Comparison of ENCODE assay signal across 21 cellular contexts in the genomic region with DNA sequence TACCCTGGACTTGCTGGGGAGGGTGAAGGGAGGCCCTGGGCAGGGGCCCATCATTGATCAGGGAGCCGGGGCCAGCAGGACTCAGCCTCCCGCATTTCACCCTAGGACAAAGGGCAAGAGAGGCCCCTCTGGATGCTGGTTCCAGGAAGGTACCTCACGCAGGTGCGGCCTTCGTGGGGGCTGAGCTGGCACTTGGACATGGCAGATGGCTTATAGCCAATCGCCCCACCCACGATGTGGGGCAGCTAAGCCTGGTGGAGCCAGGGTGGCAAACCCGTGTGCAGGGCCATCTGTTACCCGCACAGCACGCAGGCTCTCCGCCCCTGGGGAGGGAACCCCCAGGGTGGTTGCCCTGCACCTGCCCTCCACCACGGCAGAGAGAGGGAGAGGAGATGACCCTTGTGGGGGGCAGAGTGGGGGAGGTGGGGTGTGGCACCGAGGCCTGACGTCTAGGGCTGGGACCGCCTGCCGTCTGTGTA. TPM values are rescaled to one million over a fixed set of nuclear protein-coding genes. Genes with fewer than 3 reads are reported as not detected.
DNase-seq lines count a peak whose midpoint lies in the region; ATAC-seq and TF ChIP-seq lines count a peak whose summit lies in the region.
"Had no signal": no experiment of that assay in that cellular context is flagged by ENCODE, and none has a peak within 500 bp of the region (broad histone marks: within the 10 kb centered on the region; RNA-seq: fewer than 3 reads in every experiment).

No MANE protein-coding gene starts in this region.

- no peaks in the 10 kb centered on the region for H3K9me3 ChIP-seq in colonic mucosa
- no peaks in the 10 kb centered on the region for H3K9me3 ChIP-seq in spleen
- H3K9me3 ChIP-seq: ovary, sigmoid colon, vagina had no signal

- no peaks in the 10 kb centered on the region for H3K4me1 ChIP-seq in colonic mucosa
- peaks cover 9 to 71% (median 36%) of the 10 kb centered on the region in 6 donors for H3K4me1 ChIP-seq in spleen
- H3K4me1 ChIP-seq: foreskin keratinocyte, vagina had no signal

- peaks cover 4% of the 10 kb centered on the region for H3K4me1 Mint-ChIP-seq in activated T-cell treated with anti-CD3 and anti-CD28 coated beads, Interleukin-2, amount 50 U/mL, for 4 hours (ENCODE audit: low read depth)
- H3K4me1 Mint-ChIP-seq in stimulated activated naive B cell treated with anti-CD40 and anti-IgM and Interleukin-4, amounts not matched to agents 10 μg/mL and 1 μg/mL and 100 μg/mL, for 72 hours: peaks cover 0 to 13% of the 10 kb centered on the region in 2 donors
- peaks cover 64% of the 10 kb centered on the region for H3K4me1 Mint-ChIP-seq in osteocyte (ENCODE audit: unreplicated experiment)

- H3K4me3 Mint-ChIP-seq in activated T-cell treated with anti-CD3 and anti-CD28 coated beads, Interleukin-2, amount 50 U/mL, for 4 hours: no peak overlapping the region
- no peak overlapping the region for H3K4me3 Mint-ChIP-seq in stimulated activated naive B cell treated with anti-CD40 and anti-IgM and Interleukin-4, amounts not matched to agents 10 μg/mL and 1 μg/mL and 100 μg/mL, for 72 hours
- H3K4me3 Mint-ChIP-seq in osteocyte (ENCODE audit: unreplicated experiment): no peak overlapping the region
- H3K4me3 Mint-ChIP-seq: activated naive CD8-positive, alpha-beta T cell treated with anti-CD3 and anti-CD28 coated beads, Interleukin-2, amount 10 ng/mL, durations not matched to agents 7 days and 5 days; brain; dendritic cell treated with granulocyte-macrophage colony-stimulating factor and Interleukin-4, amounts not matched to agents 40 ng/mL and 50 ng/mL, for 4 days had no signal

- H3K4me3 ChIP-seq in colonic mucosa: peak overlapping the region; percentile 28
- peak overlapping the region in 2 of 8 donors; percentile 31 to 52 for H3K4me3 ChIP-seq in spleen
- H3K4me3 ChIP-seq: ovary, sigmoid colon, vagina had no signal

- WGBS in spleen, 5 donors: 78 to 83% (median 79%) methylated on average over 15 to 16 of the region's 16 CpGs

- ATAC-seq in activated T-cell treated with anti-CD3 and anti-CD28 coated beads, Interleukin-2, amount 50 U/mL, for 4 hours: no peak
- no peak for ATAC-seq in stimulated activated naive B cell treated with anti-CD40 and anti-IgM and Interleukin-4, amounts not matched to agents 10 μg/mL and 1 μg/mL and 100 μg/mL, for 72 hours (replicated peaks)
- ATAC-seq in HG03097 (IDR thresholded peaks at IDR 0.05; ENCODE audit: low FRiP score, unreplicated experiment): no peak
- ATAC-seq: foreskin keratinocyte had no signal

- intact Hi-C loops in colonic mucosa (cut with DNase I) (no loop called here), spleen (cut with DNase I; ENCODE audit: low total_unique reads) (no loop called here)

- H3K36me3 ChIP-seq in colonic mucosa (no peaks in the 10 kb centered on the region), spleen (no peaks in the 10 kb centered on the region)
- H3K36me3 ChIP-seq: ovary, sigmoid colon, vagina had no signal

- no peaks in the 10 kb centered on the region for H3K9me3 Mint-ChIP-seq in activated T-cell treated with anti-CD3 and anti-CD28 coated beads, Interleukin-2, amount 50 U/mL, for 4 hours
- H3K9me3 Mint-ChIP-seq in stimulated activated naive B cell treated with anti-CD40 and anti-IgM and Interleukin-4, amounts not matched to agents 10 μg/mL and 1 μg/mL and 100 μg/mL, for 72 hours: no peaks in the 10 kb centered on the region
- no peaks in the 10 kb centered on the region for H3K9me3 Mint-ChIP-seq in osteocyte (ENCODE audit: unreplicated experiment)
- H3K9me3 Mint-ChIP-seq: activated naive CD8-positive, alpha-beta T cell treated with anti-CD3 and anti-CD28 coated beads, Interleukin-2, amount 10 ng/mL, durations not matched to agents 7 days and 5 days; brain; dendritic cell treated with granulocyte-macrophage colony-stimulating factor and Interleukin-4, amounts not matched to agents 40 ng/mL and 50 ng/mL, for 4 days had no signal

- H3K27ac ChIP-seq in colonic mucosa: peak overlapping the region; percentile 93
- peak overlapping the region in 5 of 8 donors; percentile 53 to 73 (median 65) for H3K27ac ChIP-seq in spleen
- H3K27ac ChIP-seq: epithelial cell of prostate, foreskin keratinocyte, ovary, sigmoid colon, vagina had no signal

- no peak overlapping the region for H3K27ac Mint-ChIP-seq in stimulated activated naive B cell treated with anti-CD40 and anti-IgM and Interleukin-4, amounts not matched to agents 10 μg/mL and 1 μg/mL and 100 μg/mL, for 72 hours
- no peak overlapping the region for H3K27ac Mint-ChIP-seq in osteocyte (ENCODE audit: unreplicated experiment)
- H3K27ac Mint-ChIP-seq: activated naive CD8-positive, alpha-beta T cell treated with anti-CD3 and anti-CD28 coated beads, Interleukin-2, amount 10 ng/mL, durations not matched to agents 7 days and 5 days; dendritic cell treated with granulocyte-macrophage colony-stimulating factor and Interleukin-4, amounts not matched to agents 40 ng/mL and 50 ng/mL, for 4 days had no signal

- TF ChIP-seq CTCF in colonic mucosa (IDR thresholded peaks at IDR 0.05) (no peak), spleen (IDR thresholded peaks at IDR 0.05 in 8 of 11, conservative IDR thresholded peaks at IDR 0.05 in 3 of 11) (no peak), osteocyte (IDR thresholded peaks at IDR 0.05) (no peak)

- H3K27me3 ChIP-seq in colonic mucosa (peaks cover 7% of the 10 kb centered on the region), spleen (replicated peaks in 1 of 7) (peaks cover 0 to 39% (median 14%) of the 10 kb centered on the region in 7 donors)
- H3K27me3 ChIP-seq: ovary, vagina had no signal

- no peak for TF ChIP-seq POLR2A in spleen (IDR thresholded peaks at IDR 0.05)

- peak overlapping the region; percentile 13 to 70 for H3K9ac ChIP-seq in colonic mucosa (ENCODE audit: low read depth in 2 of 2, low read length in 2 of 2)

- H3K27me3 Mint-ChIP-seq in activated T-cell treated with anti-CD3 and anti-CD28 coated beads, Interleukin-2, amount 50 U/mL, for 4 hours (ENCODE audit: low read depth): no peaks in the 10 kb centered on the region
- peaks cover 14 to 30% of the 10 kb centered on the region in 2 donors for H3K27me3 Mint-ChIP-seq in stimulated activated naive B cell treated with anti-CD40 and anti-IgM and Interleukin-4, amounts not matched to agents 10 μg/mL and 1 μg/mL and 100 μg/mL, for 72 hours
- no peaks in the 10 kb centered on the region for H3K27me3 Mint-ChIP-seq in osteocyte (ENCODE audit: unreplicated experiment)
- H3K27me3 Mint-ChIP-seq: activated naive CD8-positive, alpha-beta T cell treated with anti-CD3 and anti-CD28 coated beads, Interleukin-2, amount 10 ng/mL, durations not matched to agents 7 days and 5 days had no signal

- H3K36me3 Mint-ChIP-seq in activated T-cell treated with anti-CD3 and anti-CD28 coated beads, Interleukin-2, amount 50 U/mL, for 4 hours (ENCODE audit: insufficient read depth): no peaks in the 10 kb centered on the region
- H3K36me3 Mint-ChIP-seq in stimulated activated naive B cell treated with anti-CD40 and anti-IgM and Interleukin-4, amounts not matched to agents 10 μg/mL and 1 μg/mL and 100 μg/mL, for 72 hours: no peaks in the 10 kb centered on the region
- no peaks in the 10 kb centered on the region for H3K36me3 Mint-ChIP-seq in osteocyte (ENCODE audit: unreplicated experiment)
- H3K36me3 Mint-ChIP-seq: activated naive CD8-positive, alpha-beta T cell treated with anti-CD3 and anti-CD28 coated beads, Interleukin-2, amount 10 ng/mL, durations not matched to agents 7 days and 5 days; brain had no signal

- DNase-seq in activated T-cell treated with anti-CD3 and anti-CD28 coated beads, Interleukin-2, amount 50 U/mL, for 48 hours: peak; percentile 4 to 11
- no peak for DNase-seq in activated T-cell treated with anti-CD3 and anti-CD28 coated beads, Interleukin-2, amount 50 U/mL, for 4 hours
- DNase-seq in NCI-H1417 treated with DMSO at 0.1 percent for 48 hours (lab: John Stamatoyannopoulos, UW) (peak; percentile 15), colonic mucosa (peak; percentile 62), spleen (peak; percentile 69), osteocyte (ENCODE audit: extremely low spot score, unreplicated experiment) (no peak)
- DNase-seq in stimulated activated naive B cell treated with anti-CD40 and anti-IgM and Interleukin-4, amounts not matched to agents 10 μg/mL and 1 μg/mL and 100 μg/mL, for 72 hours: no peak
- DNase-seq: activated naive CD8-positive, alpha-beta T cell treated with anti-CD3 and anti-CD28 coated beads, Interleukin-2, amount 10 ng/mL, durations not matched to agents 7 days and 5 days; foreskin keratinocyte; NCI-H187 treated with DMSO at 0.1 percent for 48 hours; NK-92 treated with Interleukin-12 subunit alpha and Interleukin-12 subunit beta, amount 100 ng/mL, for 24 hours; ovary; RPMI8226; sigmoid colon; stimulated activated CD4-positive, alpha-beta T cell treated with anti-CD3 and anti-CD28 coated beads, Interleukin-1b, Interleukin-23, amount 100 ng/mL, for 48 hours had no signal

RNA-seq across cellular contexts. Expression of a gene that starts 2.5 kb away (rescaled TPM):
- under 1 TPM in 2 of 3 donors, not detected in 1; 0.29 to 0.96 TPM for total RNA-seq in activated T-cell treated with anti-CD3 and anti-CD28 coated beads, Interleukin-2, amount 50 U/mL, for 4 hours
- 1,000 to 10,000 TPM; 2,373 to 4,154 TPM for total RNA-seq in colonic mucosa
- total RNA-seq in spleen: 100 to 1,000 TPM in 2 of 7 donors, 10 to 100 TPM in 5; 38.1 to 123 (median 72.9) TPM
- 10 to 100 TPM; 28.9 to 77.8 (median 48.3) TPM for polyA plus RNA-seq in spleen
- 46.1 and 50.3 TPM in 2 replicates for total RNA-seq in osteocyte
- total RNA-seq: activated naive CD8-positive, alpha-beta T cell treated with anti-CD3 and anti-CD28 coated beads, Interleukin-2, amount 10 ng/mL, durations not matched to agents 7 days and 5 days; foreskin keratinocyte had no signal
- polyA plus RNA-seq: foreskin keratinocyte had no signal

RNA-seq across cellular contexts. Expression of a gene that starts 38.1 kb away (rescaled TPM):
- total RNA-seq in activated T-cell treated with anti-CD3 and anti-CD28 coated beads, Interleukin-2, amount 50 U/mL, for 4 hours: not detected
- total RNA-seq in colonic mucosa: 1 to 10 TPM; 2.3 to 2.5 TPM
- total RNA-seq in spleen: not detected
- under 1 TPM in 1 of 3 donors, not detected in 2; 0.14 TPM for polyA plus RNA-seq in spleen
- total RNA-seq in osteocyte: not detected in 2 replicates
- total RNA-seq: activated naive CD8-positive, alpha-beta T cell treated with anti-CD3 and anti-CD28 coated beads, Interleukin-2, amount 10 ng/mL, durations not matched to agents 7 days and 5 days; foreskin keratinocyte; sigmoid colon; vagina had no signal
- polyA plus RNA-seq: foreskin keratinocyte, ovary had no signal

RNA-seq across cellular contexts. Expression of a gene that starts 53.7 kb away (rescaled TPM):
- under 1 TPM in 1 of 3 donors, not detected in 2; 0.82 TPM for total RNA-seq in activated T-cell treated with anti-CD3 and anti-CD28 coated beads, Interleukin-2, amount 50 U/mL, for 4 hours
- total RNA-seq in colonic mucosa (100 to 1,000 TPM; 233 to 916 TPM), spleen (not detected), osteocyte (not detected in 2 replicates)
- not detected for polyA plus RNA-seq in spleen
- total RNA-seq: activated naive CD8-positive, alpha-beta T cell treated with anti-CD3 and anti-CD28 coated beads, Interleukin-2, amount 10 ng/mL, durations not matched to agents 7 days and 5 days; foreskin keratinocyte; M059J; vagina had no signal
- polyA plus RNA-seq: foreskin keratinocyte, ovary had no signal

Comparison
In these comparisons a context has a peak if more than half of its experiments do, and no peak if none do; other contexts are left out.
1. DNase-seq: peak in activated T-cell treated with anti-CD3 and anti-CD28 coated beads, Interleukin-2, amount 50 U/mL, for 48 hours (2 of 2), NCI-H1417 treated with DMSO at 0.1 percent for 48 hours (single experiment), colonic mucosa (single experiment) and spleen (single experiment); none in activated T-cell treated with anti-CD3 and anti-CD28 coated beads, Interleukin-2, amount 50 U/mL, for 4 hours (single experiment), stimulated activated naive B cell treated with anti-CD40 and anti-IgM and Interleukin-4, amounts not matched to agents 10 μg/mL and 1 μg/mL and 100 μg/mL, for 72 hours (single experiment) and osteocyte (single experiment).
2. RNA of a gene that starts 2.5 kb away (total RNA-seq): 2,373 to 4,154 TPM in colonic mucosa, 38.1 to 123 TPM in spleen and 46.1 to 50.3 TPM in osteocyte; 0.29 to 0.96 TPM in activated T-cell treated with anti-CD3 and anti-CD28 coated beads, Interleukin-2, amount 50 U/mL, for 4 hours; every median in the first group is over 10 times any median in the second.
3. RNA of a gene that starts 53.7 kb away (total RNA-seq): 233 to 916 TPM in colonic mucosa; 0.82 TPM in activated T-cell treated with anti-CD3 and anti-CD28 coated beads, Interleukin-2, amount 50 U/mL, for 4 hours, not detected in spleen and not detected in osteocyte; every median in the first group is over 100 times any median in the second.